Comparison of ENCODE assay signal across 22 cellular contexts in genomic region chr1:116887212-116887611, GRCh38. TPM values are rescaled to one million over a fixed set of nuclear protein-coding genes. Genes with fewer than 3 reads are reported as not detected.
"Had no signal": no experiment of that assay in that cellular context is flagged by ENCODE, and none has a peak within 500 bp of the region (broad histone marks: within the 10 kb centered on the region; RNA-seq: fewer than 3 reads in every experiment).

No MANE protein-coding gene starts in this region.

- H3K36me3 Mint-ChIP-seq: activated naive CD8-positive, alpha-beta T cell treated with anti-CD3 and anti-CD28 coated beads, Interleukin-2, amount 10 ng/mL, durations not matched to agents 7 days and 5 days had no signal

- H3K4me3 Mint-ChIP-seq: activated B cell treated with CpG ODN at 0.5 μM for 24 hours; activated CD4-positive, alpha-beta T cell treated with anti-CD3 and anti-CD28 coated beads for 36 hours; activated naive CD4-positive, alpha-beta T cell treated with anti-CD3 and anti-CD28 coated beads for 36 hours; activated naive CD8-positive, alpha-beta T cell treated with anti-CD3 and anti-CD28 coated beads, Interleukin-2, amount 10 ng/mL, durations not matched to agents 7 days and 5 days; activated T-cell treated with anti-CD3 and anti-CD28 coated beads, Interleukin-2, amount 50 U/mL, for 4 hours; naive thymus-derived CD8-positive, alpha-beta T cell; stimulated activated naive CD8-positive, alpha-beta T cell treated with anti-CD3 and anti-CD28 coated beads, Interleukin-15, amount 100 ng/mL, for 72 hours; T-helper 17 cell had no signal

- H3K4me1 Mint-ChIP-seq: activated B cell treated with CpG ODN at 0.5 μM for 24 hours had no signal

- H3K9me3 ChIP-seq: lower lobe of right lung, psoas muscle, right atrium auricular region, transverse colon had no signal

- H3K36me3 ChIP-seq: lower lobe of right lung, right atrium auricular region, transverse colon had no signal

- H3K27ac ChIP-seq: lower lobe of right lung, psoas muscle, right atrium auricular region, SK-N-MC, transverse colon had no signal

- H3K4me3 ChIP-seq: lower lobe of right lung, psoas muscle, right atrium auricular region, SK-N-MC, transverse colon had no signal

- H3K9me3 Mint-ChIP-seq: activated B cell treated with CpG ODN at 0.5 μM for 24 hours; activated naive CD4-positive, alpha-beta T cell treated with anti-CD3 and anti-CD28 coated beads for 36 hours; activated T-cell treated with anti-CD3 and anti-CD28 coated beads, Interleukin-2, amount 50 U/mL, for 4 hours; naive thymus-derived CD8-positive, alpha-beta T cell; stimulated activated naive CD8-positive, alpha-beta T cell treated with anti-CD3 and anti-CD28 coated beads, Interleukin-15, amount 100 ng/mL, for 72 hours had no signal

- FAIRE-seq: kidney had no signal

- DNase-seq: activated B cell treated with CpG ODN at 0.5 μM for 24 hours; activated CD4-positive, alpha-beta T cell treated with anti-CD3 and anti-CD28 coated beads for 36 hours; activated CD4-positive, alpha-beta T cell treated with anti-CD3 and anti-CD28 coated beads, Interleukin-2, amount 50 U/mL, for 4 hours; activated CD8-positive, alpha-beta memory T cell treated with anti-CD3 and anti-CD28 coated beads, Interleukin-2, amount 50 U/mL, for 48 hours; activated naive CD4-positive, alpha-beta T cell treated with anti-CD3 and anti-CD28 coated beads for 36 hours; activated naive CD8-positive, alpha-beta T cell treated with anti-CD3 and anti-CD28 coated beads, Interleukin-2, amount 10 ng/mL, durations not matched to agents 7 days and 5 days; activated T-cell treated with anti-CD3 and anti-CD28 coated beads, Interleukin-2, amount 50 U/mL, for 4 hours; amniotic stem cell; effector CD8-positive, alpha-beta T cell; kidney; lower lobe of right lung; naive thymus-derived CD8-positive, alpha-beta T cell; psoas muscle; stimulated activated CD4-positive, alpha-beta T cell treated with anti-CD3 and anti-CD28 coated beads, Interleukin-12 subunit alpha, Interleukin-12 subunit beta, amount 100 ng/mL, for 4 hours; stimulated activated CD4-positive, alpha-beta T cell treated with anti-CD3 and anti-CD28 coated beads, Interleukin-4, amount 100 ng/mL, for 4 hours; stimulated activated naive CD8-positive, alpha-beta T cell treated with anti-CD3 and anti-CD28 coated beads, Interleukin-15, amount 100 ng/mL, for 72 hours; SW 1271; T-helper 17 cell; transverse colon had no signal

- H3K4me1 ChIP-seq: lower lobe of right lung, psoas muscle, right atrium auricular region had no signal

- H3K27ac Mint-ChIP-seq: activated B cell treated with CpG ODN at 0.5 μM for 24 hours; activated CD4-positive, alpha-beta T cell treated with anti-CD3 and anti-CD28 coated beads for 36 hours; activated naive CD4-positive, alpha-beta T cell treated with anti-CD3 and anti-CD28 coated beads for 36 hours; activated naive CD8-positive, alpha-beta T cell treated with anti-CD3 and anti-CD28 coated beads, Interleukin-2, amount 10 ng/mL, durations not matched to agents 7 days and 5 days; stimulated activated naive CD8-positive, alpha-beta T cell treated with anti-CD3 and anti-CD28 coated beads, Interleukin-15, amount 100 ng/mL, for 72 hours; T-helper 17 cell had no signal

- ATAC-seq: activated CD4-positive, alpha-beta T cell treated with anti-CD3 and anti-CD28 coated beads for 36 hours; activated T-cell treated with anti-CD3 and anti-CD28 coated beads, Interleukin-2, amount 50 U/mL, for 4 hours; left lobe of liver; lower lobe of right lung; naive thymus-derived CD8-positive, alpha-beta T cell; psoas muscle; stimulated activated naive CD8-positive, alpha-beta T cell treated with anti-CD3 and anti-CD28 coated beads, Interleukin-15, amount 100 ng/mL, for 72 hours; T-helper 17 cell had no signal

- H3K27me3 ChIP-seq: right atrium auricular region, transverse colon had no signal

- H3K27me3 Mint-ChIP-seq: activated CD4-positive, alpha-beta T cell treated with anti-CD3 and anti-CD28 coated beads for 36 hours; activated naive CD8-positive, alpha-beta T cell treated with anti-CD3 and anti-CD28 coated beads, Interleukin-2, amount 10 ng/mL, durations not matched to agents 7 days and 5 days; stimulated activated naive CD8-positive, alpha-beta T cell treated with anti-CD3 and anti-CD28 coated beads, Interleukin-15, amount 100 ng/mL, for 72 hours had no signal

RNA-seq across cellular contexts. Expression of gene PTGFRN, which starts 22.5 kb away (rescaled TPM):
- total RNA-seq: activated B cell treated with CpG ODN at 0.5 μM for 24 hours had no signal
